In the genomic region with DNA sequence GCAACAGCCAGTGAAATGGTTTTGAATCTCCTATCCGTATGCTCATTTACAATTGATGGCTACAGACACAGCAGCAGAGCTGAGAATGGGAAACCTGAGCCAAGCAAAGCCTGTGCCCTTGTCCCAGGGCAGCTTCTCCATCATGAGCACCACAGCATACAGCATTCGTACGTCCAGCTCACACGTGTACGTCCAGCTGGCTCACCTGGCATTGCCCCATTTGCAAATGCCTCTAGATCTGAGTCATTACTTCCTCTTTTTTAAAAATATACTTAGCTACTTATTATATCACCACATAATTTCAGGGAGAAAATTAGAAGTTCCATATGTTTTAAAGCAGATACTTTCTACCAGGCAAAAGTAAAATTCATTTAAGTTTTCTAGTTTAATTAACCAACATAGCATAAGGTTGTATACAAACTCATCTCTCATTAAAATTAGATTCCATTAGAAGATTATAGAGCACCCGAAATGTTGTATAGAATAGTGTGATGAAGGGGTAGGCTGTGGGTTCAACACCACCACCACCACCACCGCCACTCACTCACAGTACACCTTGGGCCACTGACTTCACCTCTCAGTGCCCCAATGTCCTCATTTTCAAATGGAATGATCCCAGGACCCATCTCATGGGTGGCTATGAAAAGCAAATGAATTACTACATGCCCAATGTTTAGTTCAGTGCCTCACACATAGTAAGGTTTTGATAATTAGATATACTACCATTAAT, we compare ENCODE assay signal across 9 cellular contexts. TPM values are rescaled to one million over a fixed set of nuclear protein-coding genes. Genes with fewer than 3 reads are reported as not detected.
DNase-seq lines count a peak whose midpoint lies in the region; ATAC-seq, FAIRE-seq and TF ChIP-seq lines count a peak whose summit lies in the region.
"Had no signal": no experiment of that assay in that cellular context is flagged by ENCODE, and none has a peak within 500 bp of the region (broad histone marks: within the 10 kb centered on the region; RNA-seq: fewer than 3 reads in every experiment).

No MANE protein-coding gene starts in this region.

- H3K36me3 ChIP-seq in GM23248 (ENCODE audit: low read depth) (no peaks in the 10 kb centered on the region), endothelial cell of umbilical vein (ENCODE audit: control insufficient read depth in 2 of 2, extremely low read depth in 1 of 2, insufficient read depth in 2 of 2, low read length in 2 of 2) (no peaks in the 10 kb centered on the region), tibial nerve (no peaks in the 10 kb centered on the region)

- H3K9ac ChIP-seq in GM23248 (no peak overlapping the region), endothelial cell of umbilical vein (replicated peaks; ENCODE audit: extremely low read depth, insufficient read depth, low read length) (no peak overlapping the region)

- no peaks in the 10 kb centered on the region for H3K9me2 ChIP-seq in GM23248 (ENCODE audit: insufficient read depth)

- DNase-seq in GM23248 (peak; percentile 45), KBM-7 (peak; percentile 15), endothelial cell of umbilical vein (ENCODE audit: low read depth, low spot score) (peak; percentile 86), tibial nerve (ENCODE audit: low spot score in 2 of 2) (no peak), LoVo (ENCODE audit: low spot score) (no peak), DMS 273 treated with DMSO at 0.1 percent for 48 hours (lab: John Stamatoyannopoulos, UW) (no peak), frontal cortex (ENCODE audit: low spot score in 2 of 2) (no peak)
- DNase-seq: effector CD8-positive, alpha-beta T cell had no signal

- no peaks in the 10 kb centered on the region for H3K9me3 ChIP-seq in GM23248 (ENCODE audit: low read depth)
- H3K9me3 ChIP-seq in endothelial cell of umbilical vein (replicated peaks; ENCODE audit: control insufficient read depth, insufficient read depth, low read length): no peaks in the 10 kb centered on the region
- peaks cover 0 to 7% (median 0%) of the 10 kb centered on the region in 4 donors for H3K9me3 ChIP-seq in tibial nerve

- TF ChIP-seq EP300 in tibial nerve (IDR thresholded peaks at IDR 0.05): no peak

- CTCF ChIA-PET in endothelial cell of umbilical vein (lab: Charles Lee): interaction anchor here (0.6 to 2.0 kb wide), 5 partner anchors 9 to 216 kb away, joined by 3 to 6 read pairs (median 3); no protein-coding TSS in a partner anchor

- dilution Hi-C loops in endothelial cell of umbilical vein (cut with MboI; ENCODE audit: extremely low pct_ligation_motif_present, low sequenced_read_pairs): no loop called here

- peaks cover 18% of the 10 kb centered on the region for H3K4me1 ChIP-seq in GM23248 (ENCODE audit: insufficient read depth)
- H3K4me1 ChIP-seq in endothelial cell of umbilical vein (ENCODE audit: control insufficient read depth, extremely low read depth, insufficient read depth, low read length): peaks cover 71% of the 10 kb centered on the region
- H3K4me1 ChIP-seq in tibial nerve: no peaks in the 10 kb centered on the region

- 72 to 78% methylated on average over 7 of the region's 7 CpGs for WGBS in GM23248 (ENCODE audit: low coverage in 1 of 2, low lambda C conversion rate in 2 of 2, missing lambda C conversion rate in 2 of 2), 2 experiments
- 82 to 84% methylated on average over 7 of the region's 7 CpGs for WGBS in tibial nerve, 2 donors

- no TSS peak for BruUV-seq in endothelial cell of umbilical vein (replicated peaks; lab: Mats Ljungman, UMichigan)

- peak; percentile 90 for ATAC-seq in GM18502 (IDR thresholded peaks at IDR 0.05; ENCODE audit: poor library complexity, unreplicated experiment)

- TF ChIP-seq POLR2A in endothelial cell of umbilical vein (IDR thresholded peaks at IDR 0.05; ENCODE audit: low read depth, low read length) (no peak), tibial nerve (IDR thresholded peaks at IDR 0.05) (no peak)

- no peak overlapping the region for H3K4me3 ChIP-seq in GM23248
- H3K4me3 ChIP-seq in endothelial cell of umbilical vein (replicated peaks in 1 of 3; ENCODE audit: insufficient read depth in 1 of 3, low read depth in 1 of 3, low read length in 3 of 3): no peak overlapping the region
- no peak overlapping the region for H3K4me3 ChIP-seq in tibial nerve

- POLR2A ChIA-PET in endothelial cell of umbilical vein (lab: Charles Lee): no interaction called here

- H3K4me2 ChIP-seq in GM23248 (ENCODE audit: unreplicated experiment) (no peak overlapping the region), endothelial cell of umbilical vein (ENCODE audit: insufficient read depth, low read length) (peak overlapping the region; percentile 37)

- H4K20me1 ChIP-seq in GM23248 (ENCODE audit: insufficient read depth) (no peaks in the 10 kb centered on the region), endothelial cell of umbilical vein (replicated peaks; ENCODE audit: control insufficient read depth, extremely low read depth, insufficient read depth, low read length) (no peaks in the 10 kb centered on the region)

- H3K27me3 ChIP-seq in GM23248 (replicated peaks; ENCODE audit: insufficient read depth) (0 out of 2 replicates have a peak, but pooled peaks cover 7% of the 10 kb centered on the region), endothelial cell of umbilical vein (ENCODE audit: control insufficient read depth in 2 of 2, insufficient read depth in 2 of 2, low read length in 2 of 2) (no peaks in the 10 kb centered on the region), tibial nerve (no peaks in the 10 kb centered on the region)

- FAIRE-seq in endothelial cell of umbilical vein (lab: Jason Lieb, UNC) (peak; percentile 18), frontal cortex (lab: Jason Lieb, UNC) (no peak)

- intact Hi-C loops in endothelial cell of umbilical vein (cut with micrococcal nuclease): loop anchor here (5.0 kb wide), 1 partner anchor 460 kb away; no protein-coding TSS in a partner anchor

- no peaks in the 10 kb centered on the region; the same call in 1 of the 2 replicates for H3F3A ChIP-seq in GM23248 (ENCODE audit: insufficient read depth)

- in situ Hi-C loops in GM23248 (cut with MboI) (no loop called here), KBM-7 (cut with MboI; ENCODE audit: low pct_unique_long_range_greater_than_20kb, low sequenced_read_pairs) (no loop called here)

- H2AFZ ChIP-seq in GM23248: no peak overlapping the region
- H2AFZ ChIP-seq in endothelial cell of umbilical vein (ENCODE audit: low read depth, low read length): no peak overlapping the region

- no peak for TF ChIP-seq CTCF in endothelial cell of umbilical vein (IDR thresholded peaks at IDR 0.05; ENCODE audit: extremely low read depth in 1 of 2, insufficient read depth in 1 of 2, low read depth in 1 of 2, low read length in 2 of 2)
- no peak for TF ChIP-seq CTCF in tibial nerve (IDR thresholded peaks at IDR 0.05)

- H3K27ac ChIP-seq in GM23248: no peak overlapping the region
- peak overlapping the region; percentile 85 for H3K27ac ChIP-seq in endothelial cell of umbilical vein (ENCODE audit: insufficient read depth, low read depth, low read length)
- no peak overlapping the region for H3K27ac ChIP-seq in tibial nerve

- no peaks in the 10 kb centered on the region for H3K9me1 ChIP-seq in endothelial cell of umbilical vein (replicated peaks; ENCODE audit: control insufficient read depth, extremely low read depth, insufficient read depth, low read length)

- H3K79me2 ChIP-seq in GM23248 (ENCODE audit: insufficient read depth): no peaks in the 10 kb centered on the region
- H3K79me2 ChIP-seq in endothelial cell of umbilical vein (ENCODE audit: control insufficient read depth, insufficient read depth, low read length): no peaks in the 10 kb centered on the region

TF ChIP-seq in endothelial cell of umbilical vein, 7 proteins besides CTCF, POLR2A, EP300 and RAD21:
- TF ChIP-seq GATA2 (IDR thresholded peaks at IDR 0.05; ENCODE audit: insufficient read depth, insufficient read length, low read depth, low read length): no peak
- TF ChIP-seq POLR2AphosphoS5 (IDR thresholded peaks at IDR 0.05; ENCODE audit: insufficient read depth, low read depth, low read length): peak; percentile 59
- no peak for TF ChIP-seq EZH2 (IDR thresholded peaks at IDR 0.05; ENCODE audit: borderline replicate concordance, low read depth, low read length, severe bottlenecking)
- TF ChIP-seq, protein P1, sequence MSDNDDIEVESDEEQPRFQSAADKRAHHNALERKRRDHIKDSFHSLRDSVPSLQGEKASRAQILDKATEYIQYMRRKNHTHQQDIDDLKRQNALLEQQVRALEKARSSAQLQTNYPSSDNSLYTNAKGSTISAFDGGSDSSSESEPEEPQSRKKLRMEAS (IDR thresholded peaks at IDR 0.05; ENCODE audit: insufficient read depth, insufficient read length): peak; percentile 52
- peak; percentile 91 for TF ChIP-seq MYC (IDR thresholded peaks at IDR 0.05; ENCODE audit: low read depth, low read length)
- TF ChIP-seq FOS (IDR thresholded peaks at IDR 0.05; ENCODE audit: borderline replicate concordance, insufficient read depth, low read length): peak; percentile 76
- peak; percentile 70 for TF ChIP-seq JUN (IDR thresholded peaks at IDR 0.05; ENCODE audit: borderline replicate concordance, insufficient read depth, insufficient read length, low read depth)

RNA-seq across cellular contexts. Expression of a gene that starts 31.4 kb away (rescaled TPM):
- total RNA-seq in GM23248 (2014; rRNA removed; shearing (Covaris generic)): 8.5 and 9.5 TPM in 2 replicates
- polyA plus RNA-seq in GM23248 (2016; fragmentation: Nextera tagmentation; extraction: Ambion mirVana) (10.0 and 10.4 TPM in 2 replicates), endothelial cell of umbilical vein (20.2 and 25.8 TPM in 2 replicates)
- total RNA-seq in endothelial cell of umbilical vein (9.8 and 11.5 TPM in 2 replicates), tibial nerve (10 to 100 TPM in 1 of 4 donors, 1 to 10 TPM in 3; 3.9 to 15.3 (median 4.5) TPM), frontal cortex (12.6 TPM)
- 12.9 and 14.7 TPM in 2 replicates for polyA plus RNA-seq in endothelial cell of umbilical vein (2011; cell fraction: cytosol; rRNA removed)
- polyA plus RNA-seq in endothelial cell of umbilical vein (2011; cell fraction: nucleus; rRNA removed): 7.2 and 7.3 TPM in 2 replicates
- 12.1 and 12.6 TPM in 2 replicates for polyA plus RNA-seq in endothelial cell of umbilical vein (2012)
- polyA minus RNA-seq in endothelial cell of umbilical vein: 9.8 and 10.8 TPM in 2 replicates
- polyA minus RNA-seq in endothelial cell of umbilical vein (2011; cell fraction: cytosol; rRNA and poly(A)+ RNA removed): 7.7 TPM
- polyA minus RNA-seq in endothelial cell of umbilical vein (2011; cell fraction: nucleus; rRNA and poly(A)+ RNA removed): 3.3 and 4.4 TPM in 2 replicates

Comparison
In these comparisons a context has a peak if more than half of its experiments do, and no peak if none do; other contexts are left out.
1. DNase-seq: peak in GM23248 (single experiment), KBM-7 (single experiment) and endothelial cell of umbilical vein (single experiment); none in tibial nerve (0 of 2), LoVo (single experiment), DMS 273 treated with DMSO at 0.1 percent for 48 hours (single experiment) and frontal cortex (0 of 2).